ENCODE assay signal across 9 cellular contexts in genomic region chr2:201182650-201183372, GRCh38. TPM values are rescaled to one million over a fixed set of nuclear protein-coding genes. Genes with fewer than 3 reads are reported as not detected.
DNase-seq lines count a peak whose midpoint lies in the region; ATAC-seq, FAIRE-seq and TF ChIP-seq lines count a peak whose summit lies in the region.
"Had no signal": no experiment of that assay in that cellular context is flagged by ENCODE, and none has a peak within 500 bp of the region (broad histone marks: within the 10 kb centered on the region; RNA-seq: fewer than 3 reads in every experiment).

A gene with protein sequence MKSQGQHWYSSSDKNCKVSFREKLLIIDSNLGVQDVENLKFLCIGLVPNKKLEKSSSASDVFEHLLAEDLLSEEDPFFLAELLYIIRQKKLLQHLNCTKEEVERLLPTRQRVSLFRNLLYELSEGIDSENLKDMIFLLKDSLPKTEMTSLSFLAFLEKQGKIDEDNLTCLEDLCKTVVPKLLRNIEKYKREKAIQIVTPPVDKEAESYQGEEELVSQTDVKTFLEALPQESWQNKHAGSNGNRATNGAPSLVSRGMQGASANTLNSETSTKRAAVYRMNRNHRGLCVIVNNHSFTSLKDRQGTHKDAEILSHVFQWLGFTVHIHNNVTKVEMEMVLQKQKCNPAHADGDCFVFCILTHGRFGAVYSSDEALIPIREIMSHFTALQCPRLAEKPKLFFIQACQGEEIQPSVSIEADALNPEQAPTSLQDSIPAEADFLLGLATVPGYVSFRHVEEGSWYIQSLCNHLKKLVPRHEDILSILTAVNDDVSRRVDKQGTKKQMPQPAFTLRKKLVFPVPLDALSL (plus strand): TSS chr2:201183141. CDS start chr2:201185778, 2,637 bp downstream.

- H3K4me3 ChIP-seq in RWPE2 (ENCODE audit: severe bottlenecking) (peak within 1 kb of the TSS; percentile 32), H1 (ENCODE audit: extremely low read depth in 1 of 4, insufficient read depth in 2 of 4, low read depth in 3 of 4, low read length in 4 of 4) (peak within 1 kb of the TSS in 3 of 4 experiments; percentile 5 to 47 (median 17); a peak in 4 of 8 replicates)

- H4K20me1 ChIP-seq in H1 (replicated peaks in 1 of 2; ENCODE audit: control insufficient read depth in 1 of 2, insufficient read depth in 2 of 2, low read length in 2 of 2) = no peaks in the 10 kb centered on the region

- H3K4ac ChIP-seq in H1 (replicated peaks; ENCODE audit: insufficient read length, low read depth, low read length) = no peak within 1 kb of the TSS

- H3K9me3 ChIP-seq in RWPE2 (ENCODE audit: severe bottlenecking) = no peaks in the 10 kb centered on the region
- peaks cover 12 to 16% of the 10 kb centered on the region in 2 experiments for H3K9me3 ChIP-seq in H1 (ENCODE audit: insufficient read depth in 2 of 2, low read depth in 1 of 2, low read length in 1 of 2)

- H3K36me3 Mint-ChIP-seq in Calu3 (ENCODE audit: insufficient read depth, unreplicated experiment) (peaks cover 42% of the 10 kb centered on the region), mesothelial cell of epicardium (no peaks in the 10 kb centered on the region)

- H3K79me1 ChIP-seq in H1 (ENCODE audit: low read depth, low read length) = no peaks in the 10 kb centered on the region

- H3K4me1 Mint-ChIP-seq in Calu3 (ENCODE audit: low read depth, unreplicated experiment) (peaks cover 10% of the 10 kb centered on the region), mesothelial cell of epicardium (peaks cover 11% of the 10 kb centered on the region)

- FAIRE-seq in GM19239 (lab: Jason Lieb, UNC) (peak; percentile 95), H1 (lab: Jason Lieb, UNC) (no peak)
- FAIRE-seq: islet of Langerhans had no signal

- no peaks in the 10 kb centered on the region for H3K27me3 Mint-ChIP-seq in Calu3 (ENCODE audit: unreplicated experiment)
- H3K27me3 Mint-ChIP-seq in mesothelial cell of epicardium (ENCODE audit: low read depth) = no peaks in the 10 kb centered on the region

- peak; percentile 82 for ATAC-seq in HG03432 (IDR thresholded peaks at IDR 0.05; ENCODE audit: unreplicated experiment)
- ATAC-seq in RWPE2 (ENCODE audit: low read depth) = peak; percentile 91
- ATAC-seq in GM19328 (IDR thresholded peaks at IDR 0.05; ENCODE audit: unreplicated experiment) = no peak

- peak in 1 of 2 experiments; percentile 58; a peak in 1 of 3 replicates for TF ChIP-seq POLR2A in H1 (IDR thresholded peaks at IDR 0.05; ENCODE audit: control extremely low read depth in 1 of 2, low read depth in 2 of 2, low read length in 2 of 2)

- H3K27me3 ChIP-seq in RWPE2 (ENCODE audit: insufficient read depth, poor library complexity, severe bottlenecking) (no peaks in the 10 kb centered on the region), H1 (replicated peaks in 1 of 4; ENCODE audit: control insufficient read depth in 3 of 4, extremely low read depth in 1 of 4, insufficient read depth in 3 of 4, low read length in 3 of 4) (no peaks in the 10 kb centered on the region)

- H2BK12ac ChIP-seq in H1 (ENCODE audit: low read depth, low read length) = peak within 1 kb of the TSS; percentile 35; the same call in 1 of the 2 replicates

- H3K27ac ChIP-seq in RWPE2 (ENCODE audit: poor library complexity, severe bottlenecking) = no peak within 1 kb of the TSS
- peak within 1 kb of the TSS; percentile 46; the same call in 1 of the 2 replicates for H3K27ac ChIP-seq in H1 (ENCODE audit: low read depth, low read length)

- peak; percentile 51 for TF ChIP-seq CTCF in Calu3 (IDR thresholded peaks at IDR 0.05; ENCODE audit: unreplicated experiment)
- TF ChIP-seq CTCF in RWPE2 (IDR thresholded peaks at IDR 0.05; ENCODE audit: poor library complexity, severe bottlenecking) = peak; percentile 51
- peak in 2 of 3 experiments; percentile 43 to 60; a peak in 3 of 4 replicates for TF ChIP-seq CTCF in H1 (IDR thresholded peaks at IDR 0.05; ENCODE audit: control extremely low read depth in 1 of 3, insufficient read depth in 1 of 3, low read depth in 1 of 3, low read length in 3 of 3)
- no peak for TF ChIP-seq CTCF in mesothelial cell of epicardium (IDR thresholded peaks at IDR 0.05; ENCODE audit: unreplicated experiment)

- intact Hi-C loops in Calu3 (cut with micrococcal nuclease; ENCODE audit: unreplicated experiment) = loop anchor here (1.0 to 5.0 kb wide), 3 partner anchors 49 to 296 kb away; partner anchors contain the start of genes NIF3L1 and PPIL3

- CTCF ChIA-PET in Calu3 (lab: Charles Lee) = interaction anchor here (0.6 to 2.9 kb wide), 12 partner anchors 11 to 305 kb away, joined by 3 to 61 read pairs (median 4); no protein-coding TSS in a partner anchor
- CTCF ChIA-PET in H1 (lab: Charles Lee; ENCODE audit: partially characterized antibody) = interaction anchor here (0.5 to 3.9 kb wide), 26 partner anchors 13 to 465 kb away, joined by 3 to 42 read pairs (median 4); no protein-coding TSS in a partner anchor

- no peak within 1 kb of the TSS for H4K5ac ChIP-seq in H1 (ENCODE audit: insufficient read length, low read depth, low read length)

- H3K4me2 ChIP-seq in H1 (ENCODE audit: insufficient read depth in 1 of 2, low read depth in 2 of 2, low read length in 2 of 2) = peak within 1 kb of the TSS; percentile 19 to 51; a peak in 3 of 4 replicates

- H3K14ac ChIP-seq in H1 (ENCODE audit: insufficient read length) = no peak within 1 kb of the TSS

- no peak for TF ChIP-seq EP300 in H1 (IDR thresholded peaks at IDR 0.05; ENCODE audit: borderline replicate concordance in 1 of 2, low read depth in 2 of 2, low read length in 2 of 2)

- no peak within 1 kb of the TSS for H3K23ac ChIP-seq in H1 (ENCODE audit: insufficient read length)

- 83% methylated on average over 11 of the region's 11 CpGs; no CpG with 5 or more reads in 1 of the 2 experiments for WGBS in H1 (ENCODE audit: extremely low coverage in 1 of 2, insufficient coverage in 1 of 2, insufficient read length in 1 of 2, insufficient replicate concordance in 2 of 2, low coverage in 1 of 2, low lambda C conversion rate in 2 of 2, missing lambda C conversion rate in 1 of 2), 2 experiments

- H3K4me3 Mint-ChIP-seq in Calu3 (ENCODE audit: low read depth, unreplicated experiment) (peak within 1 kb of the TSS; percentile 91), mesothelial cell of epicardium (peak within 1 kb of the TSS; percentile 62)

- DNase-seq in Calu3 = peak; percentile 54
- peak; percentile 39 for DNase-seq in GM19239 (ENCODE audit: insufficient read length, low spot score)
- no peak for DNase-seq in RWPE2 (ENCODE audit: low spot score)
- no peak for DNase-seq in H1 (ENCODE audit: low read depth in 1 of 2, low spot score in 2 of 2)
- no peak for DNase-seq in mesothelial cell of epicardium (ENCODE audit: low spot score in 2 of 2, unreplicated experiment in 2 of 2)
- no peak for DNase-seq in activated CD4-positive, CD25-positive, alpha-beta regulatory T cell treated with anti-CD3 and anti-CD28 coated beads, Interleukin-2, amount 50 U/mL, for 72 hours

- 0 out of 2 replicates have a peak within 1 kb of the TSS, but pooled peaks have one; percentile 14 for H3K18ac ChIP-seq in H1 (ENCODE audit: extremely low read depth, low read length)

- no peak within 1 kb of the TSS for H4K91ac ChIP-seq in H1 (replicated peaks; ENCODE audit: insufficient read length, low read length)

- no peaks in the 10 kb centered on the region for H3K36me3 ChIP-seq in RWPE2 (ENCODE audit: low read depth)
- no peaks in the 10 kb centered on the region for H3K36me3 ChIP-seq in H1 (ENCODE audit: control insufficient read depth in 2 of 4, insufficient read depth in 4 of 4, low read length in 3 of 4)

- peak within 1 kb of the TSS; percentile 68 for H2AFZ ChIP-seq in H1 (ENCODE audit: low read length)

- POLR2A ChIA-PET in H1 (lab: Charles Lee; ENCODE audit: partially characterized antibody) = interaction anchor here (0.6 to 1.3 kb wide), 4 partner anchors 14 to 219 kb away, joined by 3 to 8 read pairs (median 4); partner anchors contain the start of gene ORC2

- no peak within 1 kb of the TSS for H2BK15ac ChIP-seq in H1 (ENCODE audit: low read length)

- H3K9ac ChIP-seq in H1 (replicated peaks in 1 of 4; ENCODE audit: extremely low read depth in 1 of 4, low read depth in 3 of 4, low read length in 3 of 4) = no peak within 1 kb of the TSS

- no peak within 1 kb of the TSS for H2BK120ac ChIP-seq in H1 (replicated peaks; ENCODE audit: low read depth, low read length)

- H3K56ac ChIP-seq in H1 (replicated peaks; ENCODE audit: insufficient read length, low read depth, low read length) = no peak within 1 kb of the TSS

- H2AK5ac ChIP-seq in H1 (ENCODE audit: low read depth, low read length) = no peak within 1 kb of the TSS

- H3K4me1 ChIP-seq in RWPE2 (ENCODE audit: insufficient read depth, poor library complexity, severe bottlenecking) (peaks cover 9% of the 10 kb centered on the region), H1 (replicated peaks in 1 of 4; ENCODE audit: control insufficient read depth in 3 of 4, insufficient read depth in 4 of 4, low read length in 3 of 4) (no peaks in the 10 kb centered on the region)

- H3K27ac Mint-ChIP-seq in Calu3 (ENCODE audit: unreplicated experiment) = peak within 1 kb of the TSS; percentile 94
- H3K27ac Mint-ChIP-seq in mesothelial cell of epicardium = peak within 1 kb of the TSS; percentile 70

- H3K9me3 Mint-ChIP-seq in Calu3 (ENCODE audit: low read depth, unreplicated experiment) = no peaks in the 10 kb centered on the region
- H3K9me3 Mint-ChIP-seq in mesothelial cell of epicardium = peaks cover 4% of the 10 kb centered on the region

- no peak within 1 kb of the TSS for H2BK20ac ChIP-seq in H1 (ENCODE audit: low read length)

- no peak within 1 kb of the TSS for H4K8ac ChIP-seq in H1 (ENCODE audit: extremely low read depth, insufficient read depth, low read length)

- BruUV-seq in Calu3 (replicated peaks; lab: Mats Ljungman, UMichigan) = no TSS peak

- H3K23me2 ChIP-seq in H1 (ENCODE audit: low read depth, low read length) = no peaks in the 10 kb centered on the region

- H2BK5ac ChIP-seq in H1 (ENCODE audit: low read depth, low read length) = no peak within 1 kb of the TSS

- no peaks in the 10 kb centered on the region for H3K79me2 ChIP-seq in H1 (ENCODE audit: control insufficient read depth in 1 of 2, insufficient read depth in 2 of 2, low read length in 2 of 2)

- peak; percentile 63 to 71 for TF ChIP-seq RAD21 in H1 (IDR thresholded peaks at IDR 0.05 in 1 of 2, conservative IDR thresholded peaks at IDR 0.05 in 1 of 2; ENCODE audit: low read depth in 2 of 2, low read length in 2 of 2)

TF ChIP-seq in H1, 55 proteins besides CTCF, POLR2A, EP300 and RAD21 (continues in another document):
- TF ChIP-seq NANOG (IDR thresholded peaks at IDR 0.05; ENCODE audit: insufficient read depth, low read depth, low read length, poor library complexity, severe bottlenecking) = no peak

RNA-seq across cellular contexts. Expression of the gene that starts here (rescaled TPM):
- total RNA-seq in Calu3 (2022) = 21.4 and 22.5 TPM in 2 replicates
- total RNA-seq in H1 (2021; fragmentation: NEBNext Ultra II Directional; extraction: Animal tissue kit (Norgen Biotek cat#: 25700)) = 4.0 and 4.2 TPM in 2 replicates
- polyA plus RNA-seq in H1 (2011; rRNA removed) = 2.0 and 2.3 TPM in 2 replicates
- 2.8 TPM for polyA plus RNA-seq in H1 (2011; cell fraction: cytosol; rRNA removed)
- 2.9 TPM for polyA plus RNA-seq in H1 (2011; cell fraction: nucleus; rRNA removed)
- polyA plus RNA-seq in H1 (2012, experiment 1 of 2) = 2.7 to 3.2 TPM (median 3.0 TPM) in 4 replicates
- polyA plus RNA-seq in H1 (2012, experiment 2 of 2) = 1.2 TPM
- 2.4 TPM for polyA plus RNA-seq in H1 (2013, experiment 1 of 2)
- polyA plus RNA-seq in H1 (2013, experiment 2 of 2) = 1.4 TPM
- 7.1 and 7.9 TPM in 2 replicates for polyA minus RNA-seq in H1 (2011; rRNA and poly(A)+ RNA removed)
- polyA minus RNA-seq in H1 (2011; cell fraction: cytosol; rRNA and poly(A)+ RNA removed) = 3.2 TPM
- polyA minus RNA-seq in H1 (2011; cell fraction: nucleus; rRNA and poly(A)+ RNA removed) = 8.9 TPM
- 2.2 to 3.1 TPM (median 2.8 TPM) in 3 replicates for total RNA-seq in mesothelial cell of epicardium

Comparison
In these comparisons a context has a peak if more than half of its experiments do, and no peak if none do; other contexts are left out.
1. DNase-seq: peak in Calu3 (single experiment) and GM19239 (single experiment); none in RWPE2 (single experiment), H1 (0 of 2), mesothelial cell of epicardium (0 of 2) and activated CD4-positive, CD25-positive, alpha-beta regulatory T cell treated with anti-CD3 and anti-CD28 coated beads, Interleukin-2, amount 50 U/mL, for 72 hours (single experiment).